ENCODE assay signal across 8 cellular contexts in the genomic region with DNA sequence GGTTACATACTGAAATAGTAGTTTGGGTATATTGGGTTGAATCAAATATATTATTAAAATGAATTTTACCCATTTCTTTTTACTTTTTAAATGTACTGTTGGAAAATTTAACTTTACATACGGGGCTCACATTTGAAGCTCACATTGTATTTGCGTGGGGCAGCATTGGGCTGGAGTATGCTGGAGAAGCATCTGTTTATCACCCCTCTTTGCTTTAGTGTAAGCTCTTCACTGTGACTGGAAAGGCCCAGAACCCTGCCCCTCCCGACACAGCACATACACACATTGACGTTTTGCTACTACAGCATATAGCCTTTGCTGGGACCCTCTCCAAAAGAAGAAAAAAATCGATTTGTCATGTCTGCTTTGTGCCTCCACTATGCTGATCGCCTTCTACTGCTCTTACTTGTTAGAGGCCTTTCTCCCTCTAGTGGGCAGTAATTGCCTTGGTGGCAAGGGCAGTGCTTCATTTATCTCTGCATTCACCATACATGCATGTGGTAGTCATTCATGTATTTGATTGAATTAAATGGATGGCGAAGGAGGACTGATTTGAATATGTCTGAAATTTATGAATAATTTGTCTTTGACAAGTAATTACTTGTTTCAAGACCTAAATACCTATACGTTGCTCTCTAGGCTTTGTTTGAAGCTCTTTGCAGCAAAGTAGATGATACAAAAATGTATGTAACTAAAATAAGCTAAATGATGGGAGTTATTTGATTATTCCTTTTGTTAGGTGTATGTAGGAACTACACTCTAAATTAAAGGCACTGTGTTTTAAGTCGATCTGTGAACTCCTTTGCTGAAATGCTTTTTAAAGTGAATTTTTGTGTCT. TPM values are rescaled to one million over a fixed set of nuclear protein-coding genes. Genes with fewer than 3 reads are reported as not detected.
DNase-seq lines count a peak whose midpoint lies in the region; ATAC-seq and TF ChIP-seq lines count a peak whose summit lies in the region.

No MANE protein-coding gene starts in this region.

- H3K27ac ChIP-seq in DOHH2 (ENCODE audit: low read depth, low read length) = no peak overlapping the region
- H3K27ac ChIP-seq in mesendoderm (ENCODE audit: low read depth, low read length) = no peak overlapping the region

- H2BK5ac ChIP-seq in mesendoderm (ENCODE audit: low read length) = no peak overlapping the region

- H3K56ac ChIP-seq in mesendoderm (ENCODE audit: low read length) = no peak overlapping the region

- H2AK5ac ChIP-seq in mesendoderm (ENCODE audit: low read length) = no peak overlapping the region

- no peaks in the 10 kb centered on the region for H3K27me3 Mint-ChIP-seq in effector memory CD8-positive, alpha-beta T cell

- H4K20me1 ChIP-seq in DOHH2 (ENCODE audit: control insufficient read depth, insufficient read depth, low read depth, low read length) = 0 out of 2 replicates have a peak, but pooled peaks cover 11% of the 10 kb centered on the region

- no peak overlapping the region for H2BK15ac ChIP-seq in mesendoderm (replicated peaks; ENCODE audit: low read depth)

- peaks cover 3% of the 10 kb centered on the region for H3F3A ChIP-seq in DOHH2 (ENCODE audit: control insufficient read depth, insufficient read depth)

- no peak overlapping the region for H3K4me2 ChIP-seq in DOHH2 (ENCODE audit: low read length)
- no peak overlapping the region for H3K4me2 ChIP-seq in mesendoderm (ENCODE audit: low read length)

- H3K36me3 ChIP-seq in DOHH2 (ENCODE audit: control insufficient read depth, low read length) (peaks cover 82% of the 10 kb centered on the region), mesendoderm (ENCODE audit: control insufficient read depth, insufficient read depth, low read length) (peaks cover 2% of the 10 kb centered on the region)

- H3K36me3 Mint-ChIP-seq in effector memory CD8-positive, alpha-beta T cell (ENCODE audit: insufficient read depth) = peaks cover 63% of the 10 kb centered on the region

- H3K27ac Mint-ChIP-seq in effector memory CD8-positive, alpha-beta T cell = peak overlapping the region in 1 of 2 donors; percentile 75

- H3K4me1 ChIP-seq in DOHH2 (ENCODE audit: control insufficient read depth, low read length) (no peaks in the 10 kb centered on the region), mesendoderm (ENCODE audit: control insufficient read depth, low read depth, low read length) (no peaks in the 10 kb centered on the region)

- ATAC-seq in HG02642 (IDR thresholded peaks at IDR 0.05; ENCODE audit: poor library complexity, unreplicated experiment) (peak; percentile 57), HG03565 (IDR thresholded peaks at IDR 0.05; ENCODE audit: unreplicated experiment) (no peak), HG03460 (IDR thresholded peaks at IDR 0.05; ENCODE audit: unreplicated experiment) (no peak)
- ATAC-seq in effector memory CD8-positive, alpha-beta T cell (replicated peaks) = peak; percentile 62

- no peak overlapping the region for H3K9ac ChIP-seq in mesendoderm (ENCODE audit: low read length)

- peak; percentile 60 for TF ChIP-seq CTCF in DOHH2 (IDR thresholded peaks at IDR 0.05; ENCODE audit: low read depth, low read length, poor library complexity, severe bottlenecking)

- DNase-seq in RKO (ENCODE audit: low spot score) (peak; percentile 60), mesendoderm (peak; percentile 89)
- DNase-seq in effector memory CD8-positive, alpha-beta T cell = no peak
- no peak for DNase-seq in NK-92 treated with Interleukin-12 subunit alpha and Interleukin-12 subunit beta, amount 100 ng/mL, for 24 hours (lab: John Stamatoyannopoulos, UW)

- no peak overlapping the region for H3K4ac ChIP-seq in mesendoderm (ENCODE audit: low read depth, low read length)

- H4K8ac ChIP-seq in mesendoderm (ENCODE audit: low read depth, low read length) = no peak overlapping the region

- H3K4me3 Mint-ChIP-seq in effector memory CD8-positive, alpha-beta T cell = no peak overlapping the region

- H3K9me3 Mint-ChIP-seq in effector memory CD8-positive, alpha-beta T cell = no peaks in the 10 kb centered on the region

- peaks cover 8% of the 10 kb centered on the region for H3K79me1 ChIP-seq in mesendoderm (ENCODE audit: low read length)

- no peak overlapping the region for H2BK120ac ChIP-seq in mesendoderm (ENCODE audit: low read depth, low read length)

- no peaks in the 10 kb centered on the region for H3K9me2 ChIP-seq in DOHH2 (replicated peaks; ENCODE audit: control insufficient read depth, low read length)

- no peak overlapping the region for H3K4me3 ChIP-seq in DOHH2 (ENCODE audit: low read length)
- no peak overlapping the region for H3K4me3 ChIP-seq in mesendoderm (ENCODE audit: low read length)

- 100% methylated on average over 1 of the region's 9 CpGs for WGBS in mesendoderm (ENCODE audit: extremely low coverage, insufficient coverage, low lambda C conversion rate)

- H3K27me3 ChIP-seq in DOHH2 (ENCODE audit: control insufficient read depth, low read length) (no peaks in the 10 kb centered on the region), mesendoderm (ENCODE audit: insufficient read depth, low read length, poor library complexity) (no peaks in the 10 kb centered on the region)

- H3K4me1 Mint-ChIP-seq in effector memory CD8-positive, alpha-beta T cell (ENCODE audit: low read depth in 2 of 2) = peaks cover 6 to 24% of the 10 kb centered on the region in 2 donors

- H3K79me2 ChIP-seq in DOHH2 (ENCODE audit: control insufficient read depth, low read length) (peaks cover 6% of the 10 kb centered on the region), mesendoderm (ENCODE audit: control insufficient read depth, insufficient read depth, low read length) (peaks cover 3% of the 10 kb centered on the region)

- H4K5ac ChIP-seq in mesendoderm (ENCODE audit: low read length) = no peak overlapping the region

- H3K23ac ChIP-seq in mesendoderm (ENCODE audit: low read length) = no peak overlapping the region

- no peak overlapping the region for H3K18ac ChIP-seq in mesendoderm (ENCODE audit: low read length)

- no peaks in the 10 kb centered on the region for H3K9me3 ChIP-seq in DOHH2 (ENCODE audit: control insufficient read depth, insufficient read depth, low read length)

RNA-seq across cellular contexts. Expression of gene VAPA, which starts 37.4 kb away (rescaled TPM):
- polyA plus RNA-seq in mesendoderm (2013, experiment 1 of 2) = 128 TPM
- polyA plus RNA-seq in mesendoderm (2013, experiment 2 of 2) = 129 TPM

Comparison
In these comparisons a context has a peak if more than half of its experiments do, and no peak if none do; other contexts are left out.
1. ATAC-seq: peak in HG02642 (single experiment) and effector memory CD8-positive, alpha-beta T cell (single experiment); none in HG03565 (single experiment) and HG03460 (single experiment).
2. DNase-seq: peak in RKO (single experiment) and mesendoderm (single experiment); none in effector memory CD8-positive, alpha-beta T cell (0 of 3) and NK-92 treated with Interleukin-12 subunit alpha and Interleukin-12 subunit beta, amount 100 ng/mL, for 24 hours (single experiment).